Comparison of ENCODE assay signal across 18 cellular contexts in genomic region chr7:94053532-94053931, GRCh38. TPM values are rescaled to one million over a fixed set of nuclear protein-coding genes. Genes with fewer than 3 reads are reported as not detected.
A peak's percentile ranks its signal among the peaks of the same experiment; 100 is the strongest.
DNase-seq lines count a peak whose midpoint lies in the region; TF ChIP-seq lines count a peak whose summit lies in the region.
"Had no signal": no experiment of that assay in that cellular context is flagged by ENCODE, and none has a peak within 500 bp of the region (broad histone marks: within the 10 kb centered on the region; RNA-seq: fewer than 3 reads in every experiment).

No MANE protein-coding gene starts in this region.

- CTCF ChIA-PET in OCI-LY7 (lab: Charles Lee; ENCODE audit: unreplicated experiment), result interaction anchor here (1.6 kb wide), 1 partner anchor 16 kb away, joined by 6 read pairs; no protein-coding TSS in a partner anchor

- no peaks in the 10 kb centered on the region for H3K79me2 ChIP-seq in OCI-LY7 (ENCODE audit: insufficient read depth, low read depth, low read length)

- no peaks in the 10 kb centered on the region for H3K27me3 ChIP-seq in ascending aorta

- H2AFZ ChIP-seq in OCI-LY7 (ENCODE audit: low read length), result peak overlapping the region; percentile 70; the same call in 1 of the 2 replicates
- H2AFZ ChIP-seq: GM23338, PC-9 had no signal

- H3K36me3 ChIP-seq in OCI-LY7 (ENCODE audit: insufficient read depth, low read length), result peaks cover 21% of the 10 kb centered on the region
- no peaks in the 10 kb centered on the region for H3K36me3 ChIP-seq in ascending aorta

- BruUV-seq in OCI-LY7 (replicated peaks; lab: Mats Ljungman, UMichigan), result TSS peak; percentile 76

- H3K27ac ChIP-seq in OCI-LY7 (ENCODE audit: low read depth, low read length, poor library complexity, severe bottlenecking), result peak overlapping the region; percentile 97
- no peak overlapping the region for H3K27ac ChIP-seq in ascending aorta
- H3K27ac ChIP-seq: C4-2B, KMS-11, PC-9, SK-N-MC had no signal

- POLR2A ChIA-PET in OCI-LY7 (lab: Charles Lee), result interaction anchor here (0.6 to 2.4 kb wide), 10 partner anchors 8 to 132 kb away, joined by 3 to 9 read pairs (median 4); partner anchors contain the start of gene GNG11

- peak overlapping the region; percentile 98 for H3K4me2 ChIP-seq in OCI-LY7 (ENCODE audit: low read length)
- H3K4me2 ChIP-seq: GM23338, KMS-11, PC-9 had no signal

- H3K9me3 ChIP-seq in OCI-LY7 (ENCODE audit: low read length), result peaks cover 18% of the 10 kb centered on the region
- no peaks in the 10 kb centered on the region for H3K9me3 ChIP-seq in ascending aorta

- H4K20me1 ChIP-seq in OCI-LY7 (ENCODE audit: insufficient read depth, low read length), result no peaks in the 10 kb centered on the region

- H3K9me3 Mint-ChIP-seq in IgD-negative memory B cell, result peaks cover 0 to 2% (median 0%) of the 10 kb centered on the region in 3 donors
- H3K9me3 Mint-ChIP-seq: GM23338 had no signal

- DNase-seq in DMS53 treated with DMSO at 0.1 percent for 48 hours (lab: John Stamatoyannopoulos, UW; ENCODE audit: unreplicated experiment) (peak; percentile 85), OCI-LY7 (ENCODE audit: low spot score) (no peak), renal cortical epithelial cell (ENCODE audit: low read depth) (peak; percentile 69), NCI-H1694 (lab: John Stamatoyannopoulos, UW) (no peak), NCI-H2081 treated with DMSO at 0.1 percent for 48 hours (lab: John Stamatoyannopoulos, UW) (no peak), Ammon's horn (ENCODE audit: low spot score) (no peak), ascending aorta (ENCODE audit: low spot score in 2 of 2) (no peak)
- DNase-seq: HCEC 1CT, NCI-H1105 treated with DMSO at 0.1 percent for 48 hours, NCI-H1694 treated with DMSO at 0.1 percent for 48 hours, PC-9, RPMI8226, T-helper 2 cell had no signal

- no peaks in the 10 kb centered on the region for H3K9me2 ChIP-seq in OCI-LY7 (ENCODE audit: insufficient read depth, low read length)

- H3K4me1 ChIP-seq in OCI-LY7 (ENCODE audit: insufficient read depth, low read length, poor library complexity, severe bottlenecking), result peaks cover 83% of the 10 kb centered on the region
- no peaks in the 10 kb centered on the region for H3K4me1 ChIP-seq in ascending aorta

- H3K36me3 Mint-ChIP-seq in IgD-negative memory B cell, result peaks cover 2% of the 10 kb centered on the region

- TF ChIP-seq CTCF in OCI-LY7 (conservative IDR thresholded peaks at IDR 0.05; ENCODE audit: low read length) (no peak), ascending aorta (IDR thresholded peaks at IDR 0.05) (no peak)

- H3K4me3 Mint-ChIP-seq in IgD-negative memory B cell, result no peak overlapping the region
- H3K4me3 Mint-ChIP-seq: GM23338 had no signal

- intact Hi-C loops in OCI-LY7 (cut with micrococcal nuclease; ENCODE audit: unreplicated experiment), result loop anchor here (2.0 to 10.0 kb wide), 3 partner anchors 107 to 1461 kb away; partner anchors contain the start of gene FAM133B
- intact Hi-C loops in ascending aorta (cut with DNase I), result no loop called here

- H3K4me3 ChIP-seq in OCI-LY7 (ENCODE audit: low read depth, low read length, poor library complexity, severe bottlenecking) (peak overlapping the region; percentile 67), ascending aorta (no peak overlapping the region)
- H3K4me3 ChIP-seq: GM23338, PC-9, SK-N-MC had no signal

- H3K4me1 Mint-ChIP-seq in IgD-negative memory B cell, result peaks cover 37 to 46% (median 43%) of the 10 kb centered on the region in 3 donors

- H3K27ac Mint-ChIP-seq in IgD-negative memory B cell, result peak overlapping the region in 2 of 3 donors; percentile 36 to 95
- H3K27ac Mint-ChIP-seq: GM23338 had no signal

- no peaks in the 10 kb centered on the region for H3K27me3 Mint-ChIP-seq in IgD-negative memory B cell

RNA-seq across cellular contexts. Expression of gene BET1, which starts 49.4 kb away (rescaled TPM):
- 24.8 TPM for polyA plus RNA-seq in IgD-negative memory B cell
- 14.3 and 20.4 TPM in 2 replicates for total RNA-seq in OCI-LY7 (2014; rRNA removed; shearing (Covaris generic))
- total RNA-seq in OCI-LY7 (2022), result 31.6 and 32.8 TPM in 2 replicates
- 55.0 and 63.0 TPM in 2 replicates for total RNA-seq in renal cortical epithelial cell
- total RNA-seq in ascending aorta, result 2.4 TPM

Comparison
In these comparisons a context has a peak if more than half of its experiments do, and no peak if none do; other contexts are left out.
1. DNase-seq: peak in DMS53 treated with DMSO at 0.1 percent for 48 hours (single experiment) and renal cortical epithelial cell (single experiment); none in OCI-LY7 (single experiment), NCI-H1694 (single experiment), NCI-H2081 treated with DMSO at 0.1 percent for 48 hours (single experiment), Ammon's horn (single experiment) and ascending aorta (0 of 2).